Comparison of ENCODE assay signal across 9 cellular contexts in the genomic region with DNA sequence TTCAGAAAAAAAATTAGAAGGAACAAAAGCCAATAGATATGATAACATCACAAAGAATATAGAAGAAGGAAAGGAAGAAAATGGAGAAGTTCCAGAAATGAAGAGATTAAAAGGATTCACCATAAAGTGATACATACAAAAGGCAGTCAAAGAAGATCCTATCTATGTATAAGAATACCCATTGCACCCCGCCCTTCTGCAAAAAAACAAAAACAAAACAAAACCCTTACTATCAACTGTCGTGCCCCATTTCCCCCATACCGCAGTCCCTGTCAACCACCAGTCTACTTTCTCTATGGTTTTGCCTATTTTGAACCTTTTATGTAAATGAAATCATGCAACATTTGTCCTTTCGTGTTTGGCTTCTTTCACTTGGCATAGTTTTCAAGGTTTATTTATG.
"Had no signal": no experiment of that assay in that cellular context is flagged by ENCODE, and none has a peak within 500 bp of the region (broad histone marks: within the 10 kb centered on the region; RNA-seq: fewer than 3 reads in every experiment).

No MANE protein-coding gene starts in this region.

- H3K4me1 Mint-ChIP-seq: GM23338, H9 had no signal

- DNase-seq: GM23248, GOT3, H7, H9, HCEC 1CT, HFFc6 had no signal

- H3K4me1 ChIP-seq: HAP-1 had no signal

- H3K4me2 ChIP-seq: GM23338 had no signal

- ATAC-seq: GM23338, HCT116 had no signal

- H3K4me3 ChIP-seq: GM23248, GM23338, HAP-1 had no signal

- H2AFZ ChIP-seq: GM23248, GM23338 had no signal

- H3K9me3 Mint-ChIP-seq: GM23338, H9 had no signal

- H3K9me3 ChIP-seq: HAP-1 had no signal

- H3K27ac ChIP-seq: GM23248 had no signal

- H3K36me3 ChIP-seq: HAP-1 had no signal

- H3K9ac ChIP-seq: GM23248 had no signal

- H3K4me3 Mint-ChIP-seq: GM23338, H9, HFFc6 had no signal

- H3K27ac Mint-ChIP-seq: GM23338, H9, HFFc6 had no signal
